1 cellular context compared by ENCODE assay signal in the genomic region with DNA sequence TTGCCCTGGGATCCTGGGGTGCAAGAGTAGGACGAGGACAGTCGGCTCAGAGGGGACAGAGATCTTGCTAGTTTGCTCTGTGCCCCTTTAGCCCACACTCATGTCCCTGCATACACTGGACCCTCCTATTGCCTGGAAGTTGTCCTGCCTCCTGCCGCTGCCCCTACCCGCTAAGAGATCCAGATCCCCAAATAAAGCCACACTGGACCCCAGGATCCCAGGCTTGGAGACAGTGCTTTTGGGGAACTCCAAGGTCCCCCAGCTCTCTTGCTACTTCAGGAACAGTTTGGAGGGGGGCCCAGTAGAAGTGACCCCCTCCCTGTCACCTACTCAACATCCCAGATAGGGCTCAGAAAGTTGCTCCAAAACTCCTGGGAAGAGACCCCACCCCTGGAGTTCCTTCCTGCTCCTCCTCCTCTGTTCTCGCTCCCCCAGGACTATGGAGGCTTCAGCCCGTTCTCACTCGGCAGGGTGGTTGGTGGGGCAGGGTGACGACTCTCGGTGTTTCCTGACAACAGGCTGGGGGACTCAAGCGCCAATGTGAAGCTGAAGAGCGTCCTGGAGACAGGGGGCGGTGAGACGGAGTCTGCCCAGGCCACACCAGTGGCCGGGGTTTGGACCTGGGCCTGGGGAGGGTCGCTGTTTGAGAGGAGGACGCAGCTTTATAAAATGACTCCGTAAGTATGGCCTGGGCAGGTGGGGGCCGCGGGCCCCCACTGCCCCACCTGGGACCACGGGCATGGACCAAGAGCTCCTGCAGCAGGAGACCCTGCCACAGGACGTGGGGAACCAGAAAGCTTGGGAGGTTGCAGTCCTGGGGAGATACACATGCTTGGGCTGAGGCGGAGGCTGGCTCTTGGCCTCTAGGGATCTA.
TF ChIP-seq lines count a peak whose summit lies in the region.

No MANE protein-coding gene starts in this region.

TF ChIP-seq in H1, 55 proteins besides CTCF, POLR2A, EP300 and RAD21:
- TF ChIP-seq KDM5A (IDR thresholded peaks at IDR 0.05; ENCODE audit: low read length): no peak
- TF ChIP-seq POLR2AphosphoS5 (IDR thresholded peaks at IDR 0.05; ENCODE audit: low read depth, low read length): no peak
- no peak for TF ChIP-seq ASH2L (IDR thresholded peaks at IDR 0.05; ENCODE audit: low read length)
- TF ChIP-seq JUN (IDR thresholded peaks at IDR 0.05; ENCODE audit: low read depth, low read length): no peak
- TF ChIP-seq BCL11A (IDR thresholded peaks at IDR 0.05; ENCODE audit: low read depth in 2 of 2, low read length in 2 of 2): no peak
TF ChIP-seq in H1: peak in this region for 0.
